In the genomic region with DNA sequence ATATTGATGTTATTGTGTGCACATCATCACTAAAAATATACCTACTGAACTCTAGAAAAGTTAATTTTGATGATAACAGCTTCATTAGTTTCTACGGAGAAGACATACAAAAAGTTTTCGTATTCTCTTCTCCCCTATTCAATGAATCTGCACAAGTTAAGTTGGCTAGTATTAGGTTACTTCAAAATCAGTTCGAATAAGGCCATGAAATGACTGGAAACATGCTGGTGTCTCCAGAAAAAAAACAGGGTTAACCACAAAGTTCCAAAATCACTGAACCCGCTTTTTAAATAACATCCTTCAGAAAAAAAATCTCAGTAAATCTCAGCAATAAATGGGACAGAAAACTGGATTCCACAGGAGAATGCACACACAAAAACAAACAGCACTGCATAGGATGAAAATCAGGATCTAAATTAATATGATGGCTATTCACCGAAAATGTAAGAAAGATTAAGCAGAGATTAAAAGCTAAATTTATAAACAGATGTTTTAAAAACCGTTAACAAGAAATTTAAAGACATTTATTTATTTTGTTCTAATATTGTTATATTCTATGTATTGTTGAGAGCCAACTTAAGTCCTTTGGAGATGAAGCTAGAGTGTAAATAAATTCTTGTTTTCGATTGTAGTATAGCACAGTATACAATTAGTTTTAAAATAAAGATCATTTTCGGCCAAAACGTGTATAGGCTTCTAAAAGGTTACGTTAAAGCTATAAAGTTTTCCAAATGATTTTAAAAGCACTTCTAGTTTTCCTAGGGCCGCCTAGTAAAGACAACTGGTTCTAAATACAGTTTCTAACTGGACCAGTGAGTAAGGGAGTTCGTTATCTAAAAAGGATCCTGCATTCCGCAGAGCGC, we compare ENCODE assay signal across 1 cellular context.
TF ChIP-seq lines count a peak whose summit lies in the region.

No MANE protein-coding gene starts in this region.

TF ChIP-seq in IMR-90, 13 proteins besides CTCF, POLR2A, EP300 and RAD21 (continued from another document):
- TF ChIP-seq NFE2L2 (IDR thresholded peaks at IDR 0.05; ENCODE audit: low read depth, low read length) = no peak
- no peak for TF ChIP-seq RCOR1 (IDR thresholded peaks at IDR 0.05; ENCODE audit: insufficient replicate concordance, low read length)
- TF ChIP-seq, protein P1, sequence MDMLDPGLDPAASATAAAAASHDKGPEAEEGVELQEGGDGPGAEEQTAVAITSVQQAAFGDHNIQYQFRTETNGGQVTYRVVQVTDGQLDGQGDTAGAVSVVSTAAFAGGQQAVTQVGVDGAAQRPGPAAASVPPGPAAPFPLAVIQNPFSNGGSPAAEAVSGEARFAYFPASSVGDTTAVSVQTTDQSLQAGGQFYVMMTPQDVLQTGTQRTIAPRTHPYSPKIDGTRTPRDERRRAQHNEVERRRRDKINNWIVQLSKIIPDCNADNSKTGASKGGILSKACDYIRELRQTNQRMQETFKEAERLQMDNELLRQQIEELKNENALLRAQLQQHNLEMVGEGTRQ (IDR thresholded peaks at IDR 0.05; ENCODE audit: low read depth, low read length) = no peak
